27 cellular contexts compared by ENCODE assay signal in the genomic region with DNA sequence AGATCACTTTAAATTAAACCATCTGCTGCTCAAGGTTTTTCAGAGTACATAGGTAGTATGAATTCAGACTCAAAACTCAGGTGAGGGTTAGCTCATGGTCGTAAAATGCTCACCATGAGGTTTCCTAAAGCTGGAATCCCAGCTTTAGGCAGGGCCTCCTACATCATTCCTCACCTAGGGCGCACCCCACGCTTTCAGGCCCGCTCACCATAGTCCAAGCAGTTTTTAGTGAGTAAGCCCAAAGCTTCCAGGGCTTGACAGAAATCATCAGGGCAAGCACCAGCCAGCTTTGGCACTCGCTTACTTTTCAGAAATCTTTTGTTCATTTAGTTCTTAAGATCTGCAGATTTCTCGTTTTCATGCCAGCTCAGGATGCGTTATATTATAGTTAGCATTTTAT.
"Had no signal": no experiment of that assay in that cellular context is flagged by ENCODE, and none has a peak within 500 bp of the region (broad histone marks: within the 10 kb centered on the region; RNA-seq: fewer than 3 reads in every experiment).

No MANE protein-coding gene starts in this region.

- H3K27ac ChIP-seq: breast epithelium, WERI-Rb-1 had no signal

- H3K9me3 Mint-ChIP-seq: activated naive CD4-positive, alpha-beta T cell treated with anti-CD3 and anti-CD28 coated beads, Interleukin-2, amount 50 U/mL, for 24 hours; activated T-helper 1 cell treated with anti-CD3 and anti-CD28 coated beads, Interleukin-12 subunit alpha, Interleukin-12 subunit beta, Interleukin-2, Interleukin-4 antibody, amounts not matched to agents 30 ng/mL and 10 ng/mL and 1 ng/mL, durations not matched to agents 14 hours and 24 hours and 36 hours; T-cell had no signal

- H3K4me3 Mint-ChIP-seq: activated CD8-positive, alpha-beta T cell treated with anti-CD3 and anti-CD28 coated beads, Interleukin-2, amount 10 ng/mL, durations not matched to agents 7 days and 5 days; activated naive CD4-positive, alpha-beta T cell treated with anti-CD3 and anti-CD28 coated beads, Interleukin-2, amount 50 U/mL, for 24 hours; activated T-helper 1 cell treated with anti-CD3 and anti-CD28 coated beads, Interleukin-12 subunit alpha, Interleukin-12 subunit beta, Interleukin-2, Interleukin-4 antibody, amounts not matched to agents 30 ng/mL and 10 ng/mL and 1 ng/mL, durations not matched to agents 14 hours and 24 hours and 36 hours; T-cell had no signal

- H3K27me3 ChIP-seq: breast epithelium had no signal

- H3K4me1 ChIP-seq: breast epithelium had no signal

- ATAC-seq: activated CD4-positive, CD25-positive, alpha-beta regulatory T cell treated with anti-CD3 and anti-CD28 coated beads, Interleukin-2, amount 50 U/mL, for 24 hours; activated CD8-positive, alpha-beta T cell treated with anti-CD3 and anti-CD28 coated beads, Interleukin-2, amount 10 ng/mL, durations not matched to agents 7 days and 5 days; K562; T-cell had no signal

- H3K27ac Mint-ChIP-seq: activated CD8-positive, alpha-beta T cell treated with anti-CD3 and anti-CD28 coated beads, Interleukin-2, amount 10 ng/mL, durations not matched to agents 7 days and 5 days; activated naive CD4-positive, alpha-beta T cell treated with anti-CD3 and anti-CD28 coated beads, Interleukin-2, amount 50 U/mL, for 24 hours; activated T-helper 1 cell treated with anti-CD3 and anti-CD28 coated beads, Interleukin-12 subunit alpha, Interleukin-12 subunit beta, Interleukin-2, Interleukin-4 antibody, amounts not matched to agents 30 ng/mL and 10 ng/mL and 1 ng/mL, durations not matched to agents 14 hours and 24 hours and 36 hours; T-cell had no signal

- DNase-seq: activated CD4-positive, alpha-beta T cell treated with anti-CD3 and anti-CD28 coated beads for 48 hours; activated CD4-positive, alpha-beta T cell treated with anti-CD3 and anti-CD28 coated beads, Interleukin-2, amount 50 U/mL, for 4 hours; activated CD8-positive, alpha-beta memory T cell treated with anti-CD3 and anti-CD28 coated beads, Interleukin-2, amount 50 U/mL, for 48 hours; activated CD8-positive, alpha-beta T cell treated with anti-CD3 and anti-CD28 coated beads, Interleukin-2, amount 10 ng/mL, durations not matched to agents 7 days and 5 days; activated effector memory CD4-positive, alpha-beta T cell treated with Interleukin-2 at 50 U/mL for 16 hours; activated naive CD4-positive, alpha-beta T cell; activated T-cell treated with anti-CD3 and anti-CD28 coated beads, Interleukin-2, amount 50 U/mL, for 1 hour; aorta; caudate nucleus; Karpas-422; NCI-H1105 treated with DMSO at 0.1 percent for 48 hours; NCI-H1436 treated with DMSO at 0.1 percent for 48 hours; NCI-H2029; NCI-H2107; NCI-H2171 treated with DMSO at 0.1 percent for 48 hours; NCI-H226; NCI-H510A; NCI-H526 treated with DMSO at 0.1 percent for 48 hours; NCI-H82; SIG-M5; T-cell; WERI-Rb-1 had no signal

- H3K36me3 ChIP-seq: breast epithelium had no signal

- H3K27me3 Mint-ChIP-seq: activated naive CD4-positive, alpha-beta T cell treated with anti-CD3 and anti-CD28 coated beads, Interleukin-2, amount 50 U/mL, for 24 hours; T-cell had no signal

- H3K4me3 ChIP-seq: breast epithelium, K562 had no signal

- H3K9me3 ChIP-seq: breast epithelium had no signal
